In genomic region chr9:16352791-16353401, GRCh38 we compare ENCODE assay signal across 20 cellular contexts.
A peak's percentile ranks its signal among the peaks of the same experiment; 100 is the strongest.
DNase-seq lines count a peak whose midpoint lies in the region; ATAC-seq and TF ChIP-seq lines count a peak whose summit lies in the region.
"Had no signal": no experiment of that assay in that cellular context is flagged by ENCODE, and none has a peak within 500 bp of the region (broad histone marks: within the 10 kb centered on the region; RNA-seq: fewer than 3 reads in every experiment).

No MANE protein-coding gene starts in this region.

- no peak for DNase-seq in Right ventricle myocardium inferior (ENCODE audit: missing footprints)
- DNase-seq in left ventricle myocardium inferior = no peak
- DNase-seq in cardiac fibroblast (ENCODE audit: low read depth in 2 of 2) = peak; percentile 77 to 87
- peak; percentile 88 for DNase-seq in iris pigment epithelial cell (ENCODE audit: low read depth)
- DNase-seq in upper lobe of left lung = no peak
- DNase-seq in inferior parietal cortex (ENCODE audit: extremely low spot score) = no peak
- DNase-seq: ACHN; activated CD8-positive, alpha-beta memory T cell treated with anti-CD3 and anti-CD28 coated beads, Interleukin-2, amount 10 ng/mL, durations not matched to agents 7 days and 5 days; activated effector memory CD4-positive, alpha-beta T cell treated with anti-CD3 and anti-CD28 coated beads, Interleukin-2, amount 50 U/mL, for 16 hours; CD4-positive, alpha-beta memory T cell; DMS79; naive B cell; NCI-H1048; NCI-H2107; stimulated activated CD4-positive, alpha-beta T cell treated with anti-CD3 and anti-CD28 coated beads, Interleukin-15, amount 100 ng/mL, for 24 hours; T-helper 2 cell had no signal

- WGBS in upper lobe of left lung, 2 donors = 64 to 71% methylated on average over 3 of the region's 3 CpGs

- H3K36me3 ChIP-seq in left ventricle myocardium inferior (no peaks in the 10 kb centered on the region), upper lobe of left lung (no peaks in the 10 kb centered on the region)

- no peak for TF ChIP-seq EP300 in upper lobe of left lung (IDR thresholded peaks at IDR 0.05)

- H3K27ac ChIP-seq in left ventricle myocardium inferior (replicated peaks) (no peak overlapping the region), upper lobe of left lung (no peak overlapping the region)

- no peak for TF ChIP-seq POLR2A in upper lobe of left lung (IDR thresholded peaks at IDR 0.05)

- H3K27me3 ChIP-seq in left ventricle myocardium inferior (ENCODE audit: low read depth) (peaks cover 3% of the 10 kb centered on the region), upper lobe of left lung (no peaks in the 10 kb centered on the region)

- H3K4me3 ChIP-seq in left ventricle myocardium inferior = no peak overlapping the region
- no peak overlapping the region for H3K4me3 ChIP-seq in cardiac fibroblast (replicated peaks in 1 of 2; ENCODE audit: low read depth in 2 of 2, low read length in 2 of 2)
- H3K4me3 ChIP-seq in upper lobe of left lung = no peak overlapping the region

- ATAC-seq in Right ventricle myocardium inferior (peak; percentile 60), upper lobe of left lung (ENCODE audit: low FRiP score in 2 of 2) (peak; percentile 43 to 69), HG03520 (IDR thresholded peaks at IDR 0.05; ENCODE audit: unreplicated experiment) (no peak), GM18502 (IDR thresholded peaks at IDR 0.05; ENCODE audit: poor library complexity, unreplicated experiment) (no peak)
- ATAC-seq: activated CD4-positive, CD25-positive, alpha-beta regulatory T cell treated with anti-CD3 and anti-CD28 coated beads, Interleukin-2, amount 50 U/mL, for 24 hours; activated CD8-positive, alpha-beta memory T cell treated with anti-CD3 and anti-CD28 coated beads, Interleukin-2, amount 10 ng/mL, durations not matched to agents 7 days and 5 days; left lobe of liver had no signal

- H3K4me1 ChIP-seq in left ventricle myocardium inferior = peaks cover 17% of the 10 kb centered on the region
- no peaks in the 10 kb centered on the region for H3K4me1 ChIP-seq in upper lobe of left lung

- intact Hi-C loops in Right ventricle myocardium inferior (cut with DNase I) = no loop called here
- intact Hi-C loops in left ventricle myocardium inferior (cut with micrococcal nuclease) = no loop called here

- H3K9me3 ChIP-seq in left ventricle myocardium inferior (replicated peaks) (no peaks in the 10 kb centered on the region), upper lobe of left lung (no peaks in the 10 kb centered on the region)

- TF ChIP-seq CTCF in left ventricle myocardium inferior (IDR thresholded peaks at IDR 0.05; ENCODE audit: borderline replicate concordance) (no peak), cardiac fibroblast (IDR thresholded peaks at IDR 0.05; ENCODE audit: low read depth, low read length) (no peak), upper lobe of left lung (IDR thresholded peaks at IDR 0.05) (no peak)

Comparison
In these comparisons a context has a peak if more than half of its experiments do, and no peak if none do; other contexts are left out.
1. ATAC-seq: peak in Right ventricle myocardium inferior (single experiment) and upper lobe of left lung (2 of 2); none in HG03520 (single experiment) and GM18502 (single experiment).
2. DNase-seq: peak in cardiac fibroblast (2 of 2) and iris pigment epithelial cell (single experiment); none in Right ventricle myocardium inferior (single experiment), left ventricle myocardium inferior (single experiment), upper lobe of left lung (0 of 2) and inferior parietal cortex (single experiment).